15 cellular contexts compared by ENCODE assay signal in the genomic region with DNA sequence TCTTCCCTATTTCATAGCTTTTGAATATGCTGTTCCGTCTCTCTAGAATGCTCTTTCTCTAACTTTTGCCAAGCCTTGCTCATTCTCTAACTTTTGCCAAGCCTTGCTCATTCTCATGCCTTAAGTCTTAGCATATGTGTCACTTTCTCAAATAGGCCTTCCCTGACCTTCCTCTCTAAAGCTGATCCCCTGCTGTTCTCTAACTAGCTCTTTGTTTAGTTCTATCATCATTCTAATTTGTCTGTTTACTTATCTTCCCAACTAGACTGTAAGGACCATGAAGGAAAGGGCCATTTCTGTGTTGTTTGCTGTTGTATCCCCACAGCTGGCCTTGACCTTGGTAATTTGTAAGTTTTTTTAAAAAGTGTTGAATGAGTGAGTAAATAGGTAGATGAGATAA.
"Had no signal": no experiment of that assay in that cellular context is flagged by ENCODE, and none has a peak within 500 bp of the region (broad histone marks: within the 10 kb centered on the region; RNA-seq: fewer than 3 reads in every experiment).

No MANE protein-coding gene starts in this region.

- H3K4me3 ChIP-seq: cardiac muscle cell, coronary artery, uterus had no signal

- H3K36me3 ChIP-seq: cardiac muscle cell, uterus had no signal

- ATAC-seq: activated T-helper 17 cell treated with anti-CD3 and anti-CD28 coated beads, Interleukin-2, amount 50 U/mL, for 72 hours; effector memory CD8-positive, alpha-beta T cell; left colon; natural killer cell treated with Interleukin-12 subunit alpha and Interleukin-12 subunit beta and Interleukin-15 and Interleukin-18, amount 100 ng/mL, for 72 hours; stimulated activated naive CD8-positive, alpha-beta T cell treated with anti-CD3 and anti-CD28 coated beads, Interleukin-15, Interleukin-2, amounts not matched to agents 100 U/mL and 50 U/mL, for 24 hours had no signal

- H3K27me3 ChIP-seq: uterus had no signal

- H3K4me1 ChIP-seq: uterus had no signal

- H3K27ac ChIP-seq: cardiac muscle cell, coronary artery, uterus had no signal

- H3K9me3 ChIP-seq: uterus had no signal

- DNase-seq: activated CD4-positive, alpha-beta T cell treated with anti-CD3 and anti-CD28 coated beads, Interleukin-2, amount 50 U/mL, for 1 hour; activated CD4-positive, CD25-positive, alpha-beta regulatory T cell; activated naive CD4-positive, alpha-beta T cell treated with anti-CD3 and anti-CD28 coated beads, Interleukin-2, amount 10 ng/mL, durations not matched to agents 7 days and 5 days; activated T-cell treated with anti-CD3 and anti-CD28 coated beads for 4 hours; effector memory CD8-positive, alpha-beta T cell; left colon; mammary epithelial cell; stimulated activated CD4-positive, alpha-beta T cell treated with anti-CD3 and anti-CD28 coated beads, Interleukin-2, amount 100 ng/mL, for 48 hours; stimulated activated naive CD8-positive, alpha-beta T cell treated with anti-CD3 and anti-CD28 coated beads, Interleukin-15, Interleukin-2, amounts not matched to agents 100 U/mL and 50 U/mL, for 24 hours; T-helper 2 cell; uterus had no signal
